8 cellular contexts compared by ENCODE assay signal in the genomic region with DNA sequence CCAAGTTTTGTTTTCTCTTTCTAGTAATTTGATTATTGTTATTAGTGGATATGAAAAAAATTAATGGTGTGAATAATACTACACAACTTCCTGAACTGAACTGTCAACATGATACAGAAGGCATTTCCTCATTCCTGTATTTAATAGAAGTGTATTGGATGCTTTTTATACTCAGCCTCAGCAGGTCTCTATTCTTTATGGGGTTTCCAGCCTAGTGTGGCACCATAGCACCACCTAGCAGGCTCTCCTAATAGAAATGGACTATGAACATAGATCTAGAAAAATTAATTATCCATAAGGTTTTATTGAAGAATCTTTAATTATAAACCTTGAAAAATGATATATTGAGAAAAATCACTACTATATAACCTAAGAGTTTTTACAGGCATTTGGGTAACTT. TPM values are rescaled to one million over a fixed set of nuclear protein-coding genes. Genes with fewer than 3 reads are reported as not detected.
DNase-seq lines count a peak whose midpoint lies in the region; ATAC-seq and TF ChIP-seq lines count a peak whose summit lies in the region.
"Had no signal": no experiment of that assay in that cellular context is flagged by ENCODE, and none has a peak within 500 bp of the region (broad histone marks: within the 10 kb centered on the region; RNA-seq: fewer than 3 reads in every experiment).

No MANE protein-coding gene starts in this region.

- peak; percentile 31 to 51 (median 44); a peak in 5 of 6 replicates for TF ChIP-seq CTCF in HCT116 (IDR thresholded peaks at IDR 0.05 in 2 of 3, conservative IDR thresholded peaks at IDR 0.05 in 1 of 3; ENCODE audit: borderline replicate concordance in 1 of 3, insufficient read depth in 1 of 3, low read depth in 2 of 3, low read length in 2 of 3)
- TF ChIP-seq CTCF in OCI-LY3 (IDR thresholded peaks at IDR 0.05; ENCODE audit: low read depth, low read length), result peak; percentile 74
- peak; percentile 76 for TF ChIP-seq CTCF in epithelial cell of proximal tubule (conservative IDR thresholded peaks at IDR 0.05; ENCODE audit: low read depth, low read length)
- TF ChIP-seq CTCF in CD8-positive, alpha-beta T cell (IDR thresholded peaks at IDR 0.05), result no peak

- H3K4me3 ChIP-seq in HCT116 (replicated peaks in 1 of 2; ENCODE audit: low read depth in 1 of 2, low read length in 2 of 2) (no peak overlapping the region), OCI-LY3 (ENCODE audit: low read length) (no peak overlapping the region), epithelial cell of proximal tubule (ENCODE audit: low read depth, low read length) (no peak overlapping the region)
- no peak overlapping the region for H3K4me3 ChIP-seq in CD8-positive, alpha-beta T cell (ENCODE audit: low read depth, low read length)

- intact Hi-C loops in HCT116 (cut with micrococcal nuclease), result loop anchor here (2.0 kb wide), 2 partner anchors 146 to 654 kb away; no protein-coding TSS in a partner anchor
- intact Hi-C loops in CD8-positive, alpha-beta T cell (cut with DNase I, micrococcal nuclease), result no loop called here

- no peaks in the 10 kb centered on the region for H3K36me3 ChIP-seq in HCT116 (ENCODE audit: control insufficient read depth in 1 of 2, insufficient read depth in 2 of 2, low read length in 2 of 2)
- no peaks in the 10 kb centered on the region for H3K36me3 ChIP-seq in OCI-LY3 (replicated peaks; ENCODE audit: low read depth, low read length)
- no peaks in the 10 kb centered on the region for H3K36me3 ChIP-seq in CD8-positive, alpha-beta T cell (ENCODE audit: insufficient read depth, low read length)

- no peaks in the 10 kb centered on the region for H3K79me2 ChIP-seq in HCT116 (ENCODE audit: insufficient read depth, low read length)
- H3K79me2 ChIP-seq in OCI-LY3 (ENCODE audit: low read length), result no peaks in the 10 kb centered on the region

- H3K27ac Mint-ChIP-seq in CD8-positive, alpha-beta T cell, result no peak overlapping the region

- RAD21 ChIA-PET in HCT116 (lab: Charles Lee; ENCODE audit: low non-redundant PET in 1 of 2, low total read pairs in 2 of 2, uncharacterized antibody in 2 of 2, unreplicated experiment in 2 of 2), result no interaction called here

- no peaks in the 10 kb centered on the region for H3K36me3 Mint-ChIP-seq in CD8-positive, alpha-beta T cell

- H3K27ac ChIP-seq in HCT116 (ENCODE audit: low read depth, low read length) (no peak overlapping the region), OCI-LY3 (ENCODE audit: low read length) (no peak overlapping the region)
- H3K27ac ChIP-seq in CD8-positive, alpha-beta T cell (ENCODE audit: low read depth, low read length), result no peak overlapping the region

- ATAC-seq in HCT116, result peak; percentile 85
- no peak for ATAC-seq in HG02678 (IDR thresholded peaks at IDR 0.05; ENCODE audit: unreplicated experiment)
- ATAC-seq in CD8-positive, alpha-beta T cell, result no peak
- ATAC-seq in GM21529 (IDR thresholded peaks at IDR 0.05; ENCODE audit: unreplicated experiment), result no peak

- H3K4me2 ChIP-seq in HCT116 (ENCODE audit: low read length) (no peak overlapping the region), OCI-LY3 (ENCODE audit: low read length) (no peak overlapping the region)

- no peaks in the 10 kb centered on the region for H3K4me1 ChIP-seq in HCT116 (ENCODE audit: control insufficient read depth in 1 of 2, insufficient read depth in 2 of 2, low read length in 2 of 2)
- H3K4me1 ChIP-seq in OCI-LY3 (ENCODE audit: low read length), result no peaks in the 10 kb centered on the region
- no peaks in the 10 kb centered on the region for H3K4me1 ChIP-seq in CD8-positive, alpha-beta T cell (ENCODE audit: insufficient read depth, low read length)

- no peaks in the 10 kb centered on the region for H4K20me1 ChIP-seq in HCT116 (ENCODE audit: insufficient read depth)
- H4K20me1 ChIP-seq in OCI-LY3 (ENCODE audit: insufficient read depth, low read length), result no peaks in the 10 kb centered on the region

- H3K27me3 Mint-ChIP-seq in CD8-positive, alpha-beta T cell (ENCODE audit: low read depth), result no peaks in the 10 kb centered on the region

- H3K9me2 ChIP-seq in HCT116 (ENCODE audit: insufficient read depth), result no peaks in the 10 kb centered on the region

- no peak for TF ChIP-seq POLR2A in HCT116 (IDR thresholded peaks at IDR 0.05; ENCODE audit: borderline replicate concordance, extremely low read depth, insufficient read depth, insufficient read length)

- H2AFZ ChIP-seq in HCT116 (ENCODE audit: low read depth, low read length, poor library complexity, severe bottlenecking) (no peak overlapping the region), OCI-LY3 (ENCODE audit: low read depth, low read length) (no peak overlapping the region)

- peak; percentile 77 for TF ChIP-seq RAD21 in HCT116 (IDR thresholded peaks at IDR 0.05; ENCODE audit: low read depth)

- BruUV-seq in HCT116 (replicated peaks; lab: Mats Ljungman, UMichigan), result no TSS peak

- H3K9ac ChIP-seq in HCT116 (ENCODE audit: low read length) (no peak overlapping the region), OCI-LY3 (ENCODE audit: low read length) (no peak overlapping the region)

- H3K9me3 ChIP-seq in HCT116 (ENCODE audit: control insufficient read depth in 1 of 2, insufficient read depth in 1 of 2, low read depth in 1 of 2, low read length in 2 of 2), result no peaks in the 10 kb centered on the region
- H3K9me3 ChIP-seq in OCI-LY3 (ENCODE audit: insufficient read depth, low read length), result no peaks in the 10 kb centered on the region
- H3K9me3 ChIP-seq in CD8-positive, alpha-beta T cell (ENCODE audit: low read length), result no peaks in the 10 kb centered on the region

- peak; percentile 15 for DNase-seq in HCT116 (ENCODE audit: low read depth, low spot score)
- DNase-seq in epithelial cell of proximal tubule (ENCODE audit: low read depth), result no peak
- DNase-seq in renal cortical epithelial cell (ENCODE audit: low read depth), result peak; percentile 59
- DNase-seq in CD8-positive, alpha-beta T cell, result no peak
- DNase-seq: stimulated activated CD4-positive, alpha-beta T cell treated with anti-CD3 and anti-CD28 coated beads, Interleukin-1b, Interleukin-23, amount 100 ng/mL, for 48 hours had no signal

- CTCF ChIA-PET in HCT116 (lab: Charles Lee), result interaction anchor here (1.5 kb wide), 1 partner anchor 653 kb away, joined by 6 read pairs; no protein-coding TSS in a partner anchor
- CTCF ChIA-PET in CD8-positive, alpha-beta T cell (lab: Charles Lee), result no interaction called here

- POLR2A ChIA-PET in HCT116 (lab: Charles Lee), result no interaction called here
- POLR2A ChIA-PET in CD8-positive, alpha-beta T cell (lab: Charles Lee), result no interaction called here

- H3K9me3 Mint-ChIP-seq in CD8-positive, alpha-beta T cell, result peaks cover 17% of the 10 kb centered on the region

- H3K4me3 Mint-ChIP-seq in CD8-positive, alpha-beta T cell, result no peak overlapping the region

- H3K4me1 Mint-ChIP-seq in CD8-positive, alpha-beta T cell (ENCODE audit: low read depth), result no peaks in the 10 kb centered on the region

- no peaks in the 10 kb centered on the region for H3K27me3 ChIP-seq in HCT116 (ENCODE audit: insufficient read depth, low read length)
- H3K27me3 ChIP-seq in OCI-LY3 (ENCODE audit: low read depth, low read length), result no peaks in the 10 kb centered on the region
- H3K27me3 ChIP-seq in CD8-positive, alpha-beta T cell (ENCODE audit: insufficient read depth, low read length), result no peaks in the 10 kb centered on the region

TF ChIP-seq in HCT116, 20 proteins besides CTCF, POLR2A, EP300 and RAD21:
- TF ChIP-seq, protein P1, sequence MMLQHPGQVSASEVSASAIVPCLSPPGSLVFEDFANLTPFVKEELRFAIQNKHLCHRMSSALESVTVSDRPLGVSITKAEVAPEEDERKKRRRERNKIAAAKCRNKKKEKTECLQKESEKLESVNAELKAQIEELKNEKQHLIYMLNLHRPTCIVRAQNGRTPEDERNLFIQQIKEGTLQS (IDR thresholded peaks at IDR 0.05), result no peak
- TF ChIP-seq ZNF274 (IDR thresholded peaks at IDR 0.05; ENCODE audit: low read depth, low read length), result no peak
- no peak for TF ChIP-seq FOSL1 (IDR thresholded peaks at IDR 0.05; ENCODE audit: low read depth)
- no peak for TF ChIP-seq ZFX (IDR thresholded peaks at IDR 0.05)
- peak; percentile 18; the same call in 1 of the 2 replicates for TF ChIP-seq ELF1 (IDR thresholded peaks at IDR 0.05; ENCODE audit: borderline replicate concordance, low read depth)
- no peak for TF ChIP-seq CEBPB (IDR thresholded peaks at IDR 0.05; ENCODE audit: low read depth)

RNA-seq across cellular contexts. Expression of a gene that starts 52.4 kb away (rescaled TPM):
- total RNA-seq in HCT116 (2021; ENCODE audit: unreplicated experiment) (not detected), epithelial cell of proximal tubule (6.6 and 15.8 TPM in 2 replicates), renal cortical epithelial cell (19.4 and 20.7 TPM in 2 replicates)
- polyA plus RNA-seq in HCT116 (2012), result not detected in 2 replicates
- total RNA-seq in CD8-positive, alpha-beta T cell, result not detected

Comparison
In these comparisons a context has a peak if more than half of its experiments do, and no peak if none do; other contexts are left out.
1. DNase-seq: peak in HCT116 (single experiment) and renal cortical epithelial cell (single experiment); none in epithelial cell of proximal tubule (single experiment) and CD8-positive, alpha-beta T cell (0 of 7).